8 cellular contexts compared by ENCODE assay signal in genomic region chr11:86360775-86361395, GRCh38. TPM values are rescaled to one million over a fixed set of nuclear protein-coding genes. Genes with fewer than 3 reads are reported as not detected.
DNase-seq lines count a peak whose midpoint lies in the region; ATAC-seq and TF ChIP-seq lines count a peak whose summit lies in the region.

No MANE protein-coding gene starts in this region.

- H3K4me1 Mint-ChIP-seq in stimulated activated naive CD8-positive, alpha-beta T cell treated with anti-CD3 and anti-CD28 coated beads, Interleukin-15, amount 100 ng/mL, for 72 hours = no peaks in the 10 kb centered on the region
- H3K4me1 Mint-ChIP-seq in activated CD4-positive, alpha-beta memory T cell treated with anti-CD3 and anti-CD28 coated beads for 36 hours (ENCODE audit: low read depth) = no peaks in the 10 kb centered on the region

- CTCF ChIA-PET in IMR-90 (lab: Yijun Ruan, JAX) = interaction anchor here (0.7 to 2.2 kb wide), 12 partner anchors 8 to 90 kb away, joined by 3 to 8 read pairs (median 4); no protein-coding TSS in a partner anchor
- CTCF ChIA-PET in activated CD4-positive, alpha-beta memory T cell treated with anti-CD3 and anti-CD28 coated beads for 36 hours (lab: Charles Lee) = no interaction called here

- no peak overlapping the region for H3K23ac ChIP-seq in IMR-90 (ENCODE audit: low read depth, low read length)
- H3K23ac ChIP-seq in mesendoderm (ENCODE audit: low read length) = no peak overlapping the region

- H3K79me2 ChIP-seq in mesendoderm (ENCODE audit: control insufficient read depth, insufficient read depth, low read length) = no peaks in the 10 kb centered on the region

- POLR2A ChIA-PET in IMR-90 (lab: Charles Lee; ENCODE audit: unreplicated experiment) = interaction anchor here (0.6 kb wide), 1 partner anchor 314 kb away, joined by 4 read pairs; no protein-coding TSS in a partner anchor
- POLR2A ChIA-PET in activated CD4-positive, alpha-beta memory T cell treated with anti-CD3 and anti-CD28 coated beads for 36 hours (lab: Charles Lee) = no interaction called here

- no peak overlapping the region for H4K5ac ChIP-seq in IMR-90 (ENCODE audit: low read depth, low read length)
- no peak overlapping the region for H4K5ac ChIP-seq in mesendoderm (ENCODE audit: low read length)

- H4K8ac ChIP-seq in IMR-90 (ENCODE audit: low read depth in 2 of 2, low read length in 2 of 2) (no peak overlapping the region), mesendoderm (ENCODE audit: low read depth, low read length) (no peak overlapping the region)

- DNase-seq in DMS114 treated with DMSO at 0.1 percent for 48 hours (lab: John Stamatoyannopoulos, UW; ENCODE audit: unreplicated experiment) (peak; percentile 36), IMR-90 (peak; percentile 73), brain microvascular endothelial cell (peak; percentile 6), mesendoderm (peak; percentile 72), activated gamma-delta T cell (lab: John Stamatoyannopoulos, UW) (no peak), DMS79 treated with DMSO at 0.1 percent for 48 hours (lab: John Stamatoyannopoulos, UW) (no peak)
- DNase-seq in stimulated activated naive CD8-positive, alpha-beta T cell treated with anti-CD3 and anti-CD28 coated beads, Interleukin-15, amount 100 ng/mL, for 72 hours = no peak
- no peak for DNase-seq in activated CD4-positive, alpha-beta memory T cell treated with anti-CD3 and anti-CD28 coated beads for 36 hours

- peak overlapping the region; percentile 68 for H2AFZ ChIP-seq in IMR-90 (replicated peaks; ENCODE audit: low read length, poor library complexity)

- no peak overlapping the region for H2BK5ac ChIP-seq in IMR-90 (ENCODE audit: low read depth, low read length, poor library complexity, severe bottlenecking)
- no peak overlapping the region for H2BK5ac ChIP-seq in mesendoderm (ENCODE audit: low read length)

- peak; percentile 68 for TF ChIP-seq RAD21 in IMR-90 (IDR thresholded peaks at IDR 0.05; ENCODE audit: low read length)

- no peaks in the 10 kb centered on the region for H3K9me1 ChIP-seq in IMR-90 (ENCODE audit: insufficient read depth, low read length)

- H3K9ac ChIP-seq in IMR-90 (ENCODE audit: low read depth, low read length) (no peak overlapping the region), mesendoderm (ENCODE audit: low read length) (no peak overlapping the region)

- H3K36me3 ChIP-seq in IMR-90 (ENCODE audit: control insufficient read depth, insufficient read depth, low read length) = no peaks in the 10 kb centered on the region
- no peaks in the 10 kb centered on the region for H3K36me3 ChIP-seq in brain microvascular endothelial cell (replicated peaks)
- H3K36me3 ChIP-seq in mesendoderm (ENCODE audit: control insufficient read depth, insufficient read depth, low read length) = no peaks in the 10 kb centered on the region

- no peak overlapping the region for H3K4me3 Mint-ChIP-seq in stimulated activated naive CD8-positive, alpha-beta T cell treated with anti-CD3 and anti-CD28 coated beads, Interleukin-15, amount 100 ng/mL, for 72 hours
- H3K4me3 Mint-ChIP-seq in activated CD4-positive, alpha-beta memory T cell treated with anti-CD3 and anti-CD28 coated beads for 36 hours = no peak overlapping the region

- H3K18ac ChIP-seq in IMR-90 (ENCODE audit: low read depth, low read length) (no peak overlapping the region), mesendoderm (ENCODE audit: low read length) (no peak overlapping the region)

- H3K4me1 ChIP-seq in IMR-90 (ENCODE audit: control insufficient read depth, insufficient read depth, low read length) (peaks cover 3% of the 10 kb centered on the region; the same call in 1 of the 2 replicates), mesendoderm (ENCODE audit: control insufficient read depth, low read depth, low read length) (no peaks in the 10 kb centered on the region)

- no peak overlapping the region for H4K91ac ChIP-seq in IMR-90 (ENCODE audit: insufficient read depth, low read depth, low read length)

- ATAC-seq in IMR-90 (ENCODE audit: low read depth) = peak; percentile 89
- ATAC-seq in stimulated activated naive CD8-positive, alpha-beta T cell treated with anti-CD3 and anti-CD28 coated beads, Interleukin-15, amount 100 ng/mL, for 72 hours = no peak

- intact Hi-C loops in IMR-90 (cut with micrococcal nuclease) = loop anchor here (1.0 to 5.0 kb wide), 5 partner anchors 58 to 560 kb away; no protein-coding TSS in a partner anchor
- intact Hi-C loops in activated CD4-positive, alpha-beta memory T cell treated with anti-CD3 and anti-CD28 coated beads for 36 hours (cut with micrococcal nuclease) = no loop called here

- H3K56ac ChIP-seq in IMR-90 (ENCODE audit: extremely low read depth, insufficient read depth, low read length) = no peak overlapping the region
- no peak overlapping the region for H3K56ac ChIP-seq in mesendoderm (ENCODE audit: low read length)

- H3K27ac Mint-ChIP-seq in stimulated activated naive CD8-positive, alpha-beta T cell treated with anti-CD3 and anti-CD28 coated beads, Interleukin-15, amount 100 ng/mL, for 72 hours = no peak overlapping the region
- no peak overlapping the region for H3K27ac Mint-ChIP-seq in activated CD4-positive, alpha-beta memory T cell treated with anti-CD3 and anti-CD28 coated beads for 36 hours

- H3K27me3 Mint-ChIP-seq in stimulated activated naive CD8-positive, alpha-beta T cell treated with anti-CD3 and anti-CD28 coated beads, Interleukin-15, amount 100 ng/mL, for 72 hours = no peaks in the 10 kb centered on the region
- peaks cover 3% of the 10 kb centered on the region for H3K27me3 Mint-ChIP-seq in activated CD4-positive, alpha-beta memory T cell treated with anti-CD3 and anti-CD28 coated beads for 36 hours

- H3K36me3 Mint-ChIP-seq in activated CD4-positive, alpha-beta memory T cell treated with anti-CD3 and anti-CD28 coated beads for 36 hours = no peaks in the 10 kb centered on the region

- no peaks in the 10 kb centered on the region for H3K9me3 Mint-ChIP-seq in stimulated activated naive CD8-positive, alpha-beta T cell treated with anti-CD3 and anti-CD28 coated beads, Interleukin-15, amount 100 ng/mL, for 72 hours
- H3K9me3 Mint-ChIP-seq in activated CD4-positive, alpha-beta memory T cell treated with anti-CD3 and anti-CD28 coated beads for 36 hours = peaks cover 9% of the 10 kb centered on the region

- H3K79me1 ChIP-seq in IMR-90 (ENCODE audit: low read depth in 1 of 2, low read length in 2 of 2) (no peaks in the 10 kb centered on the region), mesendoderm (ENCODE audit: low read length) (no peaks in the 10 kb centered on the region)

- TF ChIP-seq CTCF in IMR-90 (conservative IDR thresholded peaks at IDR 0.05; ENCODE audit: low read depth, low read length) = peak; percentile 63
- peak; percentile 44 for TF ChIP-seq CTCF in brain microvascular endothelial cell (IDR thresholded peaks at IDR 0.05; ENCODE audit: low read depth, low read length, missing control alignments)

- H3K4me3 ChIP-seq in IMR-90 (ENCODE audit: insufficient read depth, low read depth, low read length) (no peak overlapping the region), brain microvascular endothelial cell (ENCODE audit: low read depth, low read length) (no peak overlapping the region), mesendoderm (ENCODE audit: low read length) (no peak overlapping the region)

- no peak overlapping the region for H3K4me2 ChIP-seq in IMR-90 (ENCODE audit: low read depth, low read length)
- no peak overlapping the region for H3K4me2 ChIP-seq in mesendoderm (ENCODE audit: low read length)

- H3K27me3 ChIP-seq in IMR-90 (ENCODE audit: control insufficient read depth, insufficient read depth, low read length) (no peaks in the 10 kb centered on the region), brain microvascular endothelial cell (replicated peaks) (no peaks in the 10 kb centered on the region), mesendoderm (ENCODE audit: insufficient read depth, low read length, poor library complexity) (no peaks in the 10 kb centered on the region)

- no peak overlapping the region for H2AK5ac ChIP-seq in IMR-90 (ENCODE audit: low read depth, low read length)
- no peak overlapping the region for H2AK5ac ChIP-seq in mesendoderm (ENCODE audit: low read length)

- H3K27ac ChIP-seq in IMR-90 (ENCODE audit: insufficient read depth, low read length) (no peak overlapping the region), brain microvascular endothelial cell (no peak overlapping the region), mesendoderm (ENCODE audit: low read depth, low read length) (no peak overlapping the region)

- no peaks in the 10 kb centered on the region for H3K9me3 ChIP-seq in IMR-90 (ENCODE audit: control insufficient read depth, insufficient read depth, low read length)

- no peak for TF ChIP-seq POLR2A in IMR-90 (IDR thresholded peaks at IDR 0.05; ENCODE audit: low read depth, low read length)

- H2BK120ac ChIP-seq in IMR-90 (ENCODE audit: low read depth, low read length) (no peak overlapping the region), mesendoderm (ENCODE audit: low read depth, low read length) (no peak overlapping the region)

- in situ Hi-C loops in IMR-90 (cut with MboI; ENCODE audit: low sequenced_read_pairs) = loop anchor here (5.0 to 10.0 kb wide), 2 partner anchors 56 to 454 kb away; no protein-coding TSS in a partner anchor
- in situ Hi-C loops in brain microvascular endothelial cell (cut with HindIII; ENCODE audit: low pct_ligation_motif_present, low sequenced_read_pairs) = no loop called here

- peak overlapping the region; percentile 54; the same call in 1 of the 2 replicates for H2BK20ac ChIP-seq in IMR-90 (ENCODE audit: low read depth, low read length)

- dilution Hi-C loops in IMR-90 (cut with HindIII; ENCODE audit: low sequenced_read_pairs, unreplicated experiment) = no loop called here

- no peaks in the 10 kb centered on the region for H4K20me1 ChIP-seq in IMR-90 (ENCODE audit: insufficient read depth, low read length)

- no peak overlapping the region for H2AK9ac ChIP-seq in IMR-90 (replicated peaks; ENCODE audit: low read depth, low read length, poor library complexity)

- 0 out of 2 replicates have a peak overlapping the region, but pooled peaks have one; percentile 49 for H3K14ac ChIP-seq in IMR-90 (replicated peaks; ENCODE audit: low read depth, low read length)

- H3K4ac ChIP-seq in IMR-90 (ENCODE audit: low read depth, low read length) = 0 out of 2 replicates have a peak overlapping the region, but pooled peaks have one; percentile 16
- no peak overlapping the region for H3K4ac ChIP-seq in mesendoderm (ENCODE audit: low read depth, low read length)

- no TSS peak for BruUV-seq in IMR-90 (replicated peaks; lab: Mats Ljungman, UMichigan)

- H2BK15ac ChIP-seq in IMR-90 (ENCODE audit: low read depth, low read length) = no peak overlapping the region
- H2BK15ac ChIP-seq in mesendoderm (replicated peaks; ENCODE audit: low read depth) = no peak overlapping the region

- WGBS in IMR-90 (ENCODE audit: extremely low coverage in 2 of 2, insufficient read length in 1 of 2), 2 experiments = no CpG with 5 or more reads among the region's 2 CpGs
- WGBS in mesendoderm (ENCODE audit: extremely low coverage, insufficient coverage, low lambda C conversion rate) = no CpG with 5 or more reads among the region's 2 CpGs

RNA-seq across cellular contexts. Expression of gene CCDC81, which starts 13.8 kb away (rescaled TPM):
- total RNA-seq in IMR-90 (2012; rRNA removed) = 5.6 and 6.5 TPM in 2 replicates
- 3.0 and 3.1 TPM in 2 replicates for polyA plus RNA-seq in IMR-90 (2012; rRNA removed)
- 0.78 and 3.5 TPM in 2 replicates for polyA plus RNA-seq in IMR-90 (2012; cell fraction: cytosol; rRNA removed)
- 0.84 and 3.8 TPM in 2 replicates for polyA plus RNA-seq in IMR-90 (2012; cell fraction: nucleus; rRNA removed; ENCODE audit: low replicate concordance)
- polyA plus RNA-seq in mesendoderm (2013, experiment 1 of 2) = 0.34 TPM
- 0.35 TPM for polyA plus RNA-seq in mesendoderm (2013, experiment 2 of 2)
- under 1 TPM; 0.83 to 0.90 TPM for total RNA-seq in activated CD4-positive, alpha-beta memory T cell treated with anti-CD3 and anti-CD28 coated beads for 36 hours

RNA-seq across cellular contexts. Expression of gene HIKESHI, which starts 58.8 kb away (rescaled TPM):
- total RNA-seq in IMR-90 (2012; rRNA removed) = 73.5 and 98.6 TPM in 2 replicates
- polyA plus RNA-seq in IMR-90 (2012; rRNA removed) = 46.7 and 49.4 TPM in 2 replicates
- 23.6 and 31.4 TPM in 2 replicates for polyA plus RNA-seq in IMR-90 (2012; cell fraction: cytosol; rRNA removed)
- polyA plus RNA-seq in IMR-90 (2012; cell fraction: nucleus; rRNA removed; ENCODE audit: low replicate concordance) = 10.0 and 32.2 TPM in 2 replicates
- polyA plus RNA-seq in mesendoderm (2013, experiment 1 of 2) = 104 TPM
- 101 TPM for polyA plus RNA-seq in mesendoderm (2013, experiment 2 of 2)
- 10 to 100 TPM; 53.1 to 55.1 TPM for total RNA-seq in activated CD4-positive, alpha-beta memory T cell treated with anti-CD3 and anti-CD28 coated beads for 36 hours

Comparison
In these comparisons a context has a peak if more than half of its experiments do, and no peak if none do; other contexts are left out.
1. DNase-seq: peak in DMS114 treated with DMSO at 0.1 percent for 48 hours (single experiment), IMR-90 (single experiment), brain microvascular endothelial cell (single experiment) and mesendoderm (single experiment); none in activated gamma-delta T cell (single experiment), stimulated activated naive CD8-positive, alpha-beta T cell treated with anti-CD3 and anti-CD28 coated beads, Interleukin-15, amount 100 ng/mL, for 72 hours (0 of 2), DMS79 treated with DMSO at 0.1 percent for 48 hours (single experiment) and activated CD4-positive, alpha-beta memory T cell treated with anti-CD3 and anti-CD28 coated beads for 36 hours (single experiment).